ENCODE assay signal across 29 cellular contexts in genomic region chr17:63185420-63185819, GRCh38.
DNase-seq lines count a peak whose midpoint lies in the region; ATAC-seq, FAIRE-seq and TF ChIP-seq lines count a peak whose summit lies in the region.
"Had no signal": no experiment of that assay in that cellular context is flagged by ENCODE, and none has a peak within 500 bp of the region (broad histone marks: within the 10 kb centered on the region; RNA-seq: fewer than 3 reads in every experiment).

No MANE protein-coding gene starts in this region.

- ATAC-seq in HCT116, result no peak; the same call in 1 of the 2 replicates
- ATAC-seq in K562, result no peak
- ATAC-seq in GM21515 (IDR thresholded peaks at IDR 0.05; ENCODE audit: unreplicated experiment), result no peak
- ATAC-seq in HG03280 (IDR thresholded peaks at IDR 0.05; ENCODE audit: unreplicated experiment), result no peak
- ATAC-seq: activated CD4-positive, CD25-positive, alpha-beta regulatory T cell treated with anti-CD3 and anti-CD28 coated beads, Interleukin-2, amount 50 U/mL, for 24 hours; GM23338 had no signal

- H3K9me2 ChIP-seq in HCT116 (ENCODE audit: insufficient read depth), result 0 out of 2 replicates have a peak, but pooled peaks cover 4% of the 10 kb centered on the region

- H3K9me3 ChIP-seq in HCT116 (ENCODE audit: control insufficient read depth in 1 of 2, insufficient read depth in 1 of 2, low read depth in 1 of 2, low read length in 2 of 2) (no peaks in the 10 kb centered on the region), K562 (replicated peaks; ENCODE audit: control insufficient read depth, insufficient read depth, low read depth, low read length) (no peaks in the 10 kb centered on the region), smooth muscle cell (replicated peaks; ENCODE audit: low read depth) (no peaks in the 10 kb centered on the region)
- H3K9me3 ChIP-seq: vagina had no signal

- H3K27ac ChIP-seq in HCT116 (ENCODE audit: low read depth, low read length) (no peak overlapping the region), K562 (ENCODE audit: extremely low read depth, low read depth, low read length) (no peak overlapping the region), smooth muscle cell (ENCODE audit: low read depth) (no peak overlapping the region)
- H3K27ac ChIP-seq: cardiac muscle cell, HL-60, neural progenitor cell, vagina had no signal

- no peak for TF ChIP-seq EP300 in K562 (IDR thresholded peaks at IDR 0.05; ENCODE audit: low read length)

- no peak overlapping the region for H2AFZ ChIP-seq in HCT116 (ENCODE audit: low read depth, low read length, poor library complexity, severe bottlenecking)
- H2AFZ ChIP-seq in K562 (ENCODE audit: low read depth, low read length), result no peak overlapping the region
- no peak overlapping the region for H2AFZ ChIP-seq in smooth muscle cell (ENCODE audit: low read depth)
- H2AFZ ChIP-seq: GM23338, neural progenitor cell had no signal

- POLR2A ChIA-PET in HCT116 (lab: Charles Lee), result no interaction called here
- POLR2A ChIA-PET in K562 (lab: Yijun Ruan, JAX), result no interaction called here

- TF ChIP-seq RAD21 in HCT116 (IDR thresholded peaks at IDR 0.05; ENCODE audit: low read depth), result peak; percentile 19; the same call in 1 of the 2 replicates
- no peak for TF ChIP-seq RAD21 in K562 (CRISPR knock-in tag; conservative IDR thresholded peaks at IDR 0.05 in 1 of 2, IDR thresholded peaks at IDR 0.05 in 1 of 2)

- H3F3A ChIP-seq in smooth muscle cell (ENCODE audit: low read depth), result no peaks in the 10 kb centered on the region

- RAD21 ChIA-PET in HCT116 (lab: Charles Lee; ENCODE audit: low non-redundant PET in 1 of 2, low total read pairs in 2 of 2, uncharacterized antibody in 2 of 2, unreplicated experiment in 2 of 2), result no interaction called here

- BruUV-seq in HCT116 (replicated peaks; lab: Mats Ljungman, UMichigan) (no TSS peak), K562 (replicated peaks; lab: Mats Ljungman, UMichigan) (no TSS peak)

- DNase-seq in AG09319 (ENCODE audit: extremely low read depth, low read depth) (no peak), HCT116 (ENCODE audit: low read depth, low spot score) (no peak), K562 (ENCODE audit: extremely low read depth in 1 of 4, low spot score in 3 of 4) (no peak), inferior parietal cortex (ENCODE audit: extremely low spot score) (peak; percentile 30), GM13976 (ENCODE audit: low spot score) (no peak), smooth muscle cell (lab: John Stamatoyannopoulos, UW; ENCODE audit: unreplicated experiment) (no peak)
- DNase-seq: ACHN; activated CD8-positive, alpha-beta memory T cell treated with anti-CD3 and anti-CD28 coated beads for 24 hours; activated naive CD4-positive, alpha-beta T cell treated with Interleukin-2 at 50 U/mL for 16 hours; activated T-cell treated with anti-CD3 and anti-CD28 coated beads, Interleukin-2, amount 50 U/mL, for 24 hours; CD4-positive, alpha-beta memory T cell; DMS79; foreskin melanocyte; islet precursor cell; MM.1S; NCI-H146; NCI-H2171 treated with DMSO at 0.1 percent for 48 hours; NCI-H526; T1000 had no signal

- H3K36me3 ChIP-seq in HCT116 (ENCODE audit: control insufficient read depth in 1 of 2, insufficient read depth in 2 of 2, low read length in 2 of 2) (no peaks in the 10 kb centered on the region), K562 (ENCODE audit: control insufficient read depth, insufficient read depth, low read length) (no peaks in the 10 kb centered on the region), smooth muscle cell (ENCODE audit: low read depth) (no peaks in the 10 kb centered on the region)
- H3K36me3 ChIP-seq: cardiac muscle cell, neural progenitor cell, vagina had no signal

- intact Hi-C loops in HCT116 (cut with micrococcal nuclease) (no loop called here), K562 (cut with micrococcal nuclease) (no loop called here)

- in situ Hi-C loops in K562 (cut with MboI) (no loop called here), GM13976 (cut with MboI; ENCODE audit: low sequenced_read_pairs, unreplicated experiment) (no loop called here)

- FAIRE-seq in K562 (lab: Jason Lieb, UNC), result no peak
- FAIRE-seq: endothelial cell of umbilical vein, GM12892 had no signal

- no peaks in the 10 kb centered on the region for H4K20me1 ChIP-seq in HCT116 (ENCODE audit: insufficient read depth)
- no peaks in the 10 kb centered on the region for H4K20me1 ChIP-seq in K562 (replicated peaks; ENCODE audit: control insufficient read depth, insufficient read depth, low read length)
- peaks cover 18% of the 10 kb centered on the region for H4K20me1 ChIP-seq in smooth muscle cell (ENCODE audit: low read depth)

- no peaks in the 10 kb centered on the region for H3K9me1 ChIP-seq in K562 (ENCODE audit: control insufficient read depth, insufficient read depth, low read length)

- TF ChIP-seq CTCF in AG09319 (IDR thresholded peaks at IDR 0.05; ENCODE audit: low read depth, low read length) (peak; percentile 9; the same call in 1 of the 2 replicates), HCT116 (IDR thresholded peaks at IDR 0.05 in 2 of 3, conservative IDR thresholded peaks at IDR 0.05 in 1 of 3; ENCODE audit: borderline replicate concordance in 1 of 3, insufficient read depth in 1 of 3, low read depth in 2 of 3, low read length in 2 of 3) (peak in 1 of 3 experiments; percentile 16; a peak in 1 of 6 replicates), K562 (IDR thresholded peaks at IDR 0.05 in 2 of 3, conservative IDR thresholded peaks at IDR 0.05 in 1 of 3; ENCODE audit: insufficient read depth in 2 of 3, low read depth in 1 of 3, low read length in 3 of 3) (no peak), GM13976 (IDR thresholded peaks at IDR 0.05; ENCODE audit: borderline replicate concordance, control extremely low read depth, extremely low read depth, insufficient read depth, missing control alignments) (no peak), smooth muscle cell (IDR thresholded peaks at IDR 0.05; ENCODE audit: borderline replicate concordance, insufficient read depth, poor library complexity, severe bottlenecking) (no peak)

- CTCF ChIA-PET in HCT116 (lab: Charles Lee), result no interaction called here
- CTCF ChIA-PET in K562 (lab: Yijun Ruan, JAX; ENCODE audit: low intra/inter-chr PET ratio), result no interaction called here

- no peak for TF ChIP-seq POLR2A in HCT116 (IDR thresholded peaks at IDR 0.05; ENCODE audit: borderline replicate concordance, extremely low read depth, insufficient read depth, insufficient read length)
- no peak for TF ChIP-seq POLR2A in K562 (conservative IDR thresholded peaks at IDR 0.05)

- peaks cover 0 to 12% of the 10 kb centered on the region in 2 experiments; a peak in 2 of 4 replicates for H3K4me1 ChIP-seq in HCT116 (ENCODE audit: control insufficient read depth in 1 of 2, insufficient read depth in 2 of 2, low read length in 2 of 2)
- H3K4me1 ChIP-seq in K562 (replicated peaks in 1 of 2; ENCODE audit: control insufficient read depth in 2 of 2, insufficient read depth in 2 of 2, low read length in 2 of 2), result no peaks in the 10 kb centered on the region
- no peaks in the 10 kb centered on the region for H3K4me1 ChIP-seq in smooth muscle cell (ENCODE audit: low read depth)
- H3K4me1 ChIP-seq: neural progenitor cell, vagina had no signal

- H3K79me2 ChIP-seq in HCT116 (ENCODE audit: insufficient read depth, low read length) (no peaks in the 10 kb centered on the region), K562 (ENCODE audit: control insufficient read depth, insufficient read depth, low read length) (no peaks in the 10 kb centered on the region), smooth muscle cell (ENCODE audit: low read depth) (peaks cover 3% of the 10 kb centered on the region)

- H3K27me3 ChIP-seq in HCT116 (ENCODE audit: insufficient read depth, low read length) (no peaks in the 10 kb centered on the region), K562 (ENCODE audit: control insufficient read depth in 2 of 2, insufficient read depth in 2 of 2, low read length in 2 of 2) (no peaks in the 10 kb centered on the region), smooth muscle cell (ENCODE audit: low read depth) (no peaks in the 10 kb centered on the region)
- H3K27me3 ChIP-seq: cardiac muscle cell, neural progenitor cell, vagina had no signal

- H3K4me3 ChIP-seq in HCT116 (replicated peaks in 1 of 2; ENCODE audit: low read depth in 1 of 2, low read length in 2 of 2), result no peak overlapping the region
- H3K4me3 ChIP-seq in K562, result no peak overlapping the region
- no peak overlapping the region for H3K4me3 ChIP-seq in smooth muscle cell
- H3K4me3 ChIP-seq: cardiac muscle cell, GM23338, neural progenitor cell, vagina had no signal

- H3K4me2 ChIP-seq in HCT116 (ENCODE audit: low read length), result no peak overlapping the region
- H3K4me2 ChIP-seq in K562 (ENCODE audit: insufficient read depth, low read length), result no peak overlapping the region
- H3K4me2 ChIP-seq in smooth muscle cell, result no peak overlapping the region
- H3K4me2 ChIP-seq: GM23338, neural progenitor cell had no signal

- no peak overlapping the region for H3K9ac ChIP-seq in HCT116 (ENCODE audit: low read length)
- no peak overlapping the region for H3K9ac ChIP-seq in K562 (ENCODE audit: insufficient read depth in 1 of 2, low read depth in 2 of 2, low read length in 2 of 2)
- no peak overlapping the region for H3K9ac ChIP-seq in smooth muscle cell (ENCODE audit: low read depth)
- H3K9ac ChIP-seq: neural progenitor cell had no signal

TF ChIP-seq in HCT116, 20 proteins besides CTCF, POLR2A, EP300 and RAD21 (continues in another document):
- TF ChIP-seq EZH2 (IDR thresholded peaks at IDR 0.05) (no peak), POLR2AphosphoS5 (IDR thresholded peaks at IDR 0.05; ENCODE audit: low read depth, low read length) (no peak), YY1 (IDR thresholded peaks at IDR 0.05; ENCODE audit: extremely low read depth, insufficient replicate concordance, low read depth, low read length) (no peak), SIN3A (IDR thresholded peaks at IDR 0.05; ENCODE audit: low read depth) (no peak), EGR1 (IDR thresholded peaks at IDR 0.05; ENCODE audit: low read depth) (no peak), ZFX (IDR thresholded peaks at IDR 0.05) (no peak), TCF7L2 (IDR thresholded peaks at IDR 0.05; ENCODE audit: borderline replicate concordance, extremely low read depth, insufficient read depth, insufficient read length) (no peak), JUND (IDR thresholded peaks at IDR 0.05) (no peak), ZNF274 (IDR thresholded peaks at IDR 0.05; ENCODE audit: low read depth, low read length) (no peak)

TF ChIP-seq in K562, 482 proteins besides CTCF, POLR2A, EP300 and RAD21:
- TF ChIP-seq ZNF274 (IDR thresholded peaks at IDR 0.05; ENCODE audit: borderline replicate concordance, low read depth, low read length) (no peak), RCOR1 (IDR thresholded peaks at IDR 0.05; ENCODE audit: borderline replicate concordance in 1 of 2, low read depth in 2 of 2, low read length in 2 of 2) (no peak), ZNF316 (IDR thresholded peaks at IDR 0.05) (peak; percentile 24; the same call in 1 of the 2 replicates)
TF ChIP-seq in K562: peak in this region for 1.
